Comparison of ENCODE assay signal across 1 cellular context in the genomic region with DNA sequence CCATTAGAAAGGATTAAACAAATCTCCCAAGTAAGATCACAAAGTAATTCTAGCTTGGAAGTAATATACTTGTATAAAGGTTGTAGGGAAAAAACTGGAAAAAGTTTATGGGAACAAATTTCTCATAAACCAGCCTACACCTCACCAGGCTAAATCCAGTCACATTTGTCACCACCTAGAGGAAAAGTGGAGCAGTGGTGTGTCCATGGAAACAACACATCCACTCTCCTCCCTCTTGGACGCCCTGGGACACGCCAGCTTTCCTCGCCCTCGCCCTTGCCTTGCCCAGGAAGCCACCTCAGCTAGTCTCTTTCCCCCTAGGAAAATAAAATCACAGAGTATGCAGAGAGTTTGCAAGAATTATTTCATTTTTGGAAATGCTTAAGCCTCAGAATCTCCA.
TF ChIP-seq lines count a peak whose summit lies in the region.

No MANE protein-coding gene starts in this region.

TF ChIP-seq in liver, 16 proteins besides CTCF, POLR2A, EP300 and RAD21 (continued from another document):
- TF ChIP-seq, protein P1, sequence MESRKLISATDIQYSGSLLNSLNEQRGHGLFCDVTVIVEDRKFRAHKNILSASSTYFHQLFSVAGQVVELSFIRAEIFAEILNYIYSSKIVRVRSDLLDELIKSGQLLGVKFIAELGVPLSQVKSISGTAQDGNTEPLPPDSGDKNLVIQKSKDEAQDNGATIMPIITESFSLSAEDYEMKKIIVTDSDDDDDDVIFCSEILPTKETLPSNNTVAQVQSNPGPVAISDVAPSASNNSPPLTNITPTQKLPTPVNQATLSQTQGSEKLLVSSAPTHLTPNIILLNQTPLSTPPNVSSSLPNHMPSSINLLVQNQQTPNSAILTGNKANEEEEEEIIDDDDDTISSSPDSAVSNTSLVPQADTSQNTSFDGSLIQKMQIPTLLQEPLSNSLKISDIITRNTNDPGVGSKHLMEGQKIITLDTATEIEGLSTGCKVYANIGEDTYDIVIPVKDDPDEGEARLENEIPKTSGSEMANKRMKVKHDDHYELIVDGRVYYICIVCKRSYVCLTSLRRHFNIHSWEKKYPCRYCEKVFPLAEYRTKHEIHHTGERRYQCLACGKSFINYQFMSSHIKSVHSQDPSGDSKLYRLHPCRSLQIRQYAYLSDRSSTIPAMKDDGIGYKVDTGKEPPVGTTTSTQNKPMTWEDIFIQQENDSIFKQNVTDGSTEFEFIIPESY (IDR thresholded peaks at IDR 0.05): no peak
- no peak for TF ChIP-seq ATF3 (IDR thresholded peaks at IDR 0.05)
- no peak for TF ChIP-seq EGR1 (IDR thresholded peaks at IDR 0.05; ENCODE audit: low read depth in 2 of 2)
- TF ChIP-seq HNF4G (IDR thresholded peaks at IDR 0.05): no peak
- TF ChIP-seq SP1 (IDR thresholded peaks at IDR 0.05): peak; percentile 22
- TF ChIP-seq HNF4A (conservative IDR thresholded peaks at IDR 0.05): peak in 1 of 2 donors; percentile 1
- no peak for TF ChIP-seq YY1 (IDR thresholded peaks at IDR 0.05)
- TF ChIP-seq NR2F2 (IDR thresholded peaks at IDR 0.05): no peak
- no peak for TF ChIP-seq FOXA2 (IDR thresholded peaks at IDR 0.05)
